ENCODE assay signal across 8 cellular contexts in the genomic region with DNA sequence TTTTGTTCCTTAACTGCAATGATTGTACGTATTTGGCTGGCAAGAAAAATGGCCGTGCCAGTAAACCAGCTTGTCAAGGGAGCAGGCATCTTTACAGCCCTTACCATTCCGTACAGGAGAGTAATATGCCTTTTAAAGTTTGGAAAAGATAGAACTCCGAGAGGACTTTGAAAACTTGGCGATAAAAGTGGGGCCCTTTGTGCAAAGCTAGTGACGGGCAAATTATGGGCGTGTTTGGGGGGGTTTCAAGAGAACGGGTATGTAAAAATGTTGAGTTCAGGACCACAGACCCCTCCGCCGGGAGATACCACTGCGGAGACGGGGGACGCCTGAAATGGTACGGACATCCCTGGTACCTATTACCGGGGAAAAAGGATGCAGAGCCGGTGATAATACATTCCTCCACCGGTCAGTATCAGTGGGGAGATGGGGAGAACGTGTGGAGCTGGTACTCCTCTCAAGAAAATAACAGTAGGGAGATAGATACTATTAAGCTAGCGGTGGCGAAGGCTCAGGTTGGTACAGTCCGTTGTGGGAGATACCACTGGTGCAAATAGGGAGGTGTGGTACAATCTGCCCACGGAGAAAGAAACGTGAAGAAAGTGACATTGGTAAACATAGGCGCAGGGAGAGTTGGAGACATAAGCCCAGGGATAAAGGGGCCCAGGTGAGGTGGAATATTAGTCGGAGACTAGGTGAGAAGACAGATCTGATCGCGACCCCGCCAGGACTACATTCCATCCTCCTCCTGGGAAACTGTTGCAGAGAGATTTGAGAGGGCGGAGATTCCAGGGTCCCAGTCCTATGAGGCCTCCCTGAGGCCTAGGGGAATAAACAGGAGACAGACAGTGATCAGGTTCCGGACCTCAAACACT. TPM values are rescaled to one million over a fixed set of nuclear protein-coding genes. Genes with fewer than 3 reads are reported as not detected.
DNase-seq lines count a peak whose midpoint lies in the region; ATAC-seq and TF ChIP-seq lines count a peak whose summit lies in the region.

No MANE protein-coding gene starts in this region.

- peak; percentile 76 for DNase-seq in ELR (ENCODE audit: low read depth)
- DNase-seq in NCI-H446 (lab: John Stamatoyannopoulos, UW): peak; percentile 74 to 85
- DNase-seq in activated CD4-positive, alpha-beta T cell treated with anti-CD3 and anti-CD28 coated beads, Interleukin-2, amount 10 ng/mL, durations not matched to agents 24 days and 14 days: peak; percentile 89
- no peak for DNase-seq in coronary artery (ENCODE audit: low spot score)
- DNase-seq in stimulated activated CD4-positive, alpha-beta T cell treated with anti-CD3 and anti-CD28 coated beads, Interleukin-15, amount 100 ng/mL, for 24 hours: peak; percentile 83
- DNase-seq in NK-92 (lab: John Stamatoyannopoulos, UW; ENCODE audit: unreplicated experiment): no peak

- peak; percentile 65 for ATAC-seq in HG02981 (IDR thresholded peaks at IDR 0.05; ENCODE audit: unreplicated experiment)

- H3K27me3 ChIP-seq in layer of hippocampus (ENCODE audit: control insufficient read depth, insufficient read depth, low read length): no peaks in the 10 kb centered on the region

- no peak for TF ChIP-seq CTCF in coronary artery (IDR thresholded peaks at IDR 0.05)

- peak overlapping the region; percentile 94 for H3K4me3 Mint-ChIP-seq in activated CD4-positive, alpha-beta T cell treated with anti-CD3 and anti-CD28 coated beads, Interleukin-2, amount 10 ng/mL, durations not matched to agents 24 days and 14 days

- H3K36me3 Mint-ChIP-seq in activated CD4-positive, alpha-beta T cell treated with anti-CD3 and anti-CD28 coated beads, Interleukin-2, amount 10 ng/mL, durations not matched to agents 24 days and 14 days (ENCODE audit: low read depth): no peaks in the 10 kb centered on the region

- H3K27ac Mint-ChIP-seq in activated CD4-positive, alpha-beta T cell treated with anti-CD3 and anti-CD28 coated beads, Interleukin-2, amount 10 ng/mL, durations not matched to agents 24 days and 14 days: peak overlapping the region; percentile 98

- no peaks in the 10 kb centered on the region for H3K9me3 Mint-ChIP-seq in activated CD4-positive, alpha-beta T cell treated with anti-CD3 and anti-CD28 coated beads, Interleukin-2, amount 10 ng/mL, durations not matched to agents 24 days and 14 days

- peak overlapping the region; percentile 77 to 93 for H3K27ac ChIP-seq in coronary artery
- H3K27ac ChIP-seq in layer of hippocampus (ENCODE audit: low read depth, low read length): peak overlapping the region; percentile 97

- peak overlapping the region; percentile 75 for H3K4me3 ChIP-seq in coronary artery

- H3K4me1 Mint-ChIP-seq in activated CD4-positive, alpha-beta T cell treated with anti-CD3 and anti-CD28 coated beads, Interleukin-2, amount 10 ng/mL, durations not matched to agents 24 days and 14 days: peaks cover 16% of the 10 kb centered on the region

- intact Hi-C loops in activated CD4-positive, alpha-beta T cell treated with anti-CD3 and anti-CD28 coated beads, Interleukin-2, amount 10 ng/mL, durations not matched to agents 24 days and 14 days (cut with micrococcal nuclease): loop anchor here (10.0 kb wide), 1 partner anchor 526 kb away; no protein-coding TSS in a partner anchor

- H3K27me3 Mint-ChIP-seq in activated CD4-positive, alpha-beta T cell treated with anti-CD3 and anti-CD28 coated beads, Interleukin-2, amount 10 ng/mL, durations not matched to agents 24 days and 14 days: no peaks in the 10 kb centered on the region

RNA-seq across cellular contexts. Expression of a gene that starts 14.5 kb away (rescaled TPM):
- total RNA-seq in activated CD4-positive, alpha-beta T cell treated with anti-CD3 and anti-CD28 coated beads, Interleukin-2, amount 10 ng/mL, durations not matched to agents 24 days and 14 days: not detected in 2 replicates

RNA-seq across cellular contexts. Expression of a gene that starts 17.5 kb away (rescaled TPM):
- 5.6 and 5.7 TPM in 2 replicates for total RNA-seq in activated CD4-positive, alpha-beta T cell treated with anti-CD3 and anti-CD28 coated beads, Interleukin-2, amount 10 ng/mL, durations not matched to agents 24 days and 14 days

RNA-seq across cellular contexts. Expression of a gene that starts 50.2 kb away (rescaled TPM):
- total RNA-seq in activated CD4-positive, alpha-beta T cell treated with anti-CD3 and anti-CD28 coated beads, Interleukin-2, amount 10 ng/mL, durations not matched to agents 24 days and 14 days: 0.19 and 0.33 TPM in 2 replicates

Comparison
In these comparisons a context has a peak if more than half of its experiments do, and no peak if none do; other contexts are left out.
1. DNase-seq: peak in ELR (single experiment), NCI-H446 (2 of 2), activated CD4-positive, alpha-beta T cell treated with anti-CD3 and anti-CD28 coated beads, Interleukin-2, amount 10 ng/mL, durations not matched to agents 24 days and 14 days (single experiment) and stimulated activated CD4-positive, alpha-beta T cell treated with anti-CD3 and anti-CD28 coated beads, Interleukin-15, amount 100 ng/mL, for 24 hours (single experiment); none in coronary artery (single experiment) and NK-92 (single experiment).